Comparison of ENCODE assay signal across 1 cellular context in genomic region chr9:133738039-133738805, GRCh38.
TF ChIP-seq lines count a peak whose summit lies in the region.

Gene SARDH, minus strand, starts transcription at chr9:133738352. Its CDS starts 4,179 bp downstream, at chr9:133734173.

TF ChIP-seq in HepG2, 621 proteins besides CTCF, POLR2A, EP300 and RAD21 (continued from another document and continues in another):
- 0 out of 2 replicates have a peak, but pooled peaks have one; percentile 22 for TF ChIP-seq DMTF1 (CRISPR knock-in tag; IDR thresholded peaks at IDR 0.05)
- no peak for TF ChIP-seq NCOA5 (CRISPR knock-in tag; IDR thresholded peaks at IDR 0.05)
- TF ChIP-seq RBFOX2 (IDR thresholded peaks at IDR 0.05; ENCODE audit: low read depth, low read length): peak; percentile 78
- peak; percentile 85 for TF ChIP-seq ZBTB38 (CRISPR knock-in tag; IDR thresholded peaks at IDR 0.05)
- TF ChIP-seq PATZ1 (CRISPR knock-in tag; IDR thresholded peaks at IDR 0.05): peak; percentile 88
- no peak for TF ChIP-seq ZHX1 (CRISPR knock-in tag; IDR thresholded peaks at IDR 0.05; ENCODE audit: low read depth)
- 0 out of 2 replicates have a peak, but pooled peaks have one; percentile 27 for TF ChIP-seq ZNF335 (CRISPR knock-in tag; IDR thresholded peaks at IDR 0.05)
- TF ChIP-seq ZNF720 (CRISPR knock-in tag; IDR thresholded peaks at IDR 0.05): no peak
- no peak for TF ChIP-seq RFXANK (CRISPR knock-in tag; IDR thresholded peaks at IDR 0.05)
- TF ChIP-seq ZNF704 (CRISPR knock-in tag; IDR thresholded peaks at IDR 0.05; ENCODE audit: borderline replicate concordance): no peak
- peak; percentile 48 for TF ChIP-seq ATF2 (CRISPR knock-in tag; IDR thresholded peaks at IDR 0.05)
- TF ChIP-seq FOXO1 (CRISPR knock-in tag; IDR thresholded peaks at IDR 0.05): no peak
- no peak for TF ChIP-seq REXO4 (CRISPR knock-in tag; IDR thresholded peaks at IDR 0.05; ENCODE audit: borderline replicate concordance)
- no peak; the same call in 1 of the 2 replicates for TF ChIP-seq ZBTB25 (CRISPR knock-in tag; IDR thresholded peaks at IDR 0.05)
- no peak for TF ChIP-seq ZNF10 (CRISPR knock-in tag; IDR thresholded peaks at IDR 0.05; ENCODE audit: borderline replicate concordance, low read depth)
- TF ChIP-seq ZC3H13 (CRISPR knock-in tag; IDR thresholded peaks at IDR 0.05): peak; percentile 2; the same call in 1 of the 2 replicates
- no peak for TF ChIP-seq CENPBD1 (CRISPR knock-in tag; IDR thresholded peaks at IDR 0.05; ENCODE audit: borderline replicate concordance, low read depth)
- no peak for TF ChIP-seq EZH2 (conservative IDR thresholded peaks at IDR 0.05; ENCODE audit: low read depth, low read length)
- TF ChIP-seq ZFY (CRISPR knock-in tag; IDR thresholded peaks at IDR 0.05): peak; percentile 82
- TF ChIP-seq ZHX2 (IDR thresholded peaks at IDR 0.05; ENCODE audit: low read depth): no peak; the same call in 1 of the 2 replicates
- no peak for TF ChIP-seq ZHX2 (CRISPR knock-in tag; IDR thresholded peaks at IDR 0.05; ENCODE audit: borderline replicate concordance)
- no peak for TF ChIP-seq ATF6 (CRISPR knock-in tag; conservative IDR thresholded peaks at IDR 0.05)
- TF ChIP-seq ERF (CRISPR knock-in tag; IDR thresholded peaks at IDR 0.05): peak; percentile 86; the same call in 1 of the 2 replicates
- TF ChIP-seq BRD4 (CRISPR knock-in tag; IDR thresholded peaks at IDR 0.05): 0 out of 2 replicates have a peak, but pooled peaks have one; percentile 63
- 0 out of 2 replicates have a peak, but pooled peaks have one; percentile 58 for TF ChIP-seq SNAI1 (CRISPR knock-in tag; IDR thresholded peaks at IDR 0.05; ENCODE audit: borderline replicate concordance)
- TF ChIP-seq ZNF841 (CRISPR knock-in tag; IDR thresholded peaks at IDR 0.05; ENCODE audit: borderline replicate concordance): no peak
- no peak for TF ChIP-seq RBAK (CRISPR knock-in tag; IDR thresholded peaks at IDR 0.05)
- TF ChIP-seq SMARCC2 (IDR thresholded peaks at IDR 0.05): no peak
- peak; percentile 68 for TF ChIP-seq HNF4A (CRISPR knock-in tag; IDR thresholded peaks at IDR 0.05)
- TF ChIP-seq RORA (CRISPR knock-in tag; IDR thresholded peaks at IDR 0.05): no peak
- TF ChIP-seq HBP1 (CRISPR knock-in tag; IDR thresholded peaks at IDR 0.05; ENCODE audit: low read depth): no peak
- TF ChIP-seq ZNF12 (CRISPR knock-in tag; IDR thresholded peaks at IDR 0.05): 0 out of 2 replicates have a peak, but pooled peaks have one; percentile 35
- TF ChIP-seq NR2C2 (CRISPR knock-in tag; IDR thresholded peaks at IDR 0.05; ENCODE audit: borderline replicate concordance): no peak
- no peak for TF ChIP-seq ISX (CRISPR knock-in tag; conservative IDR thresholded peaks at IDR 0.05)
- TF ChIP-seq MTA1 (CRISPR knock-in tag; IDR thresholded peaks at IDR 0.05; ENCODE audit: borderline replicate concordance): peak; percentile 68; the same call in 1 of the 2 replicates
- no peak for TF ChIP-seq ZNF768 (CRISPR knock-in tag; IDR thresholded peaks at IDR 0.05)
- no peak for TF ChIP-seq ZNF124 (CRISPR knock-in tag; IDR thresholded peaks at IDR 0.05)
- no peak for TF ChIP-seq JDP2 (CRISPR knock-in tag; IDR thresholded peaks at IDR 0.05; ENCODE audit: borderline replicate concordance)
- no peak for TF ChIP-seq ZNF329 (CRISPR knock-in tag; IDR thresholded peaks at IDR 0.05; ENCODE audit: low read depth)
- TF ChIP-seq AGO1 (IDR thresholded peaks at IDR 0.05; ENCODE audit: low read depth, low read length, poor library complexity, severe bottlenecking): peak; percentile 16
- TF ChIP-seq ZNF460 (CRISPR knock-in tag; IDR thresholded peaks at IDR 0.05; ENCODE audit: borderline replicate concordance): no peak
